1 cellular context compared by ENCODE assay signal in genomic region chr11:69423181-69423580, GRCh38.
TF ChIP-seq lines count a peak whose summit lies in the region.

No MANE protein-coding gene starts in this region.

TF ChIP-seq in H1, 55 proteins besides CTCF, POLR2A, EP300 and RAD21 (continued from another document):
- TF ChIP-seq CBX8 (IDR thresholded peaks at IDR 0.05; ENCODE audit: borderline replicate concordance, low read depth, low read length) (no peak), BACH1 (IDR thresholded peaks at IDR 0.05; ENCODE audit: low read length) (no peak)
TF ChIP-seq in H1: peak in this region for 0.
